ENCODE assay signal across 8 cellular contexts in the genomic region with DNA sequence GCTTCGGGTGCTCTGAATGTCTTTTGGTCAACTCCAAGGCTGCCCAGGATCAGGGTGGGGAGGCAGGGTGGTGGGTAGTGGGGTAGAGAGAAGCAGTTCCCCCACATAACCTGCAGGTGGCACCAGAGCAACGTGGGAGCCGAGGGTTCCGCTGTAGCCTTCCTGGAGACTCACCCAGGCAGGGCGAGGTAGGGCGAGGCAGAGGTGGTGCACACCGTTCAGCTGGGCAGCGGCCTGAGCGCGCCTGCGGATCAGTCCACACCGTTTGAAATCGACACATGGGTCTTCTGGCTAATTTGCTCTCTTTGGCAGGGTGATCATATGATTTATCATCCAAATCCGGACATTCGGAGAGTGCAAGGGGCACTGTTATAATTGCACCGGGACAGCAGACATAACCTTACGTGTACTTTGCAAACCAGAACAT. TPM values are rescaled to one million over a fixed set of nuclear protein-coding genes. Genes with fewer than 3 reads are reported as not detected.
A peak's percentile ranks its signal among the peaks of the same experiment; 100 is the strongest.
DNase-seq lines count a peak whose midpoint lies in the region; ATAC-seq and TF ChIP-seq lines count a peak whose summit lies in the region.

No MANE protein-coding gene starts in this region.

- peak overlapping the region; percentile 58 for H3K4me2 ChIP-seq in MM.1S (ENCODE audit: low read depth, low read length)

- intact Hi-C loops in right cardiac atrium (cut with DNase I), result loop anchor here in 3 of 4 donors (2.0 to 5.0 kb wide), 4 partner anchors 140 to 200 kb away; no protein-coding TSS in a partner anchor

- ATAC-seq in right cardiac atrium, result peak; percentile 94 to 98

- peak; percentile 55 for DNase-seq in GDM1 (lab: John Stamatoyannopoulos, UW)
- DNase-seq in H7, result peak; percentile 93
- DNase-seq in MM.1S, result peak; percentile 68
- peak; percentile 41 to 75 (median 63) for DNase-seq in T-helper 2 cell
- DNase-seq in amniotic stem cell (lab: John Stamatoyannopoulos, UW), result peak; percentile 9
- peak; percentile 73 to 88 (median 87) for DNase-seq in right cardiac atrium
- no peak for DNase-seq in retinal pigment epithelial cell (ENCODE audit: low read depth)
- no peak for DNase-seq in NCI-H2029 treated with DMSO at 0.1 percent for 48 hours (lab: John Stamatoyannopoulos, UW)

- H3K27me3 ChIP-seq in H7 (ENCODE audit: control insufficient read depth, insufficient read depth, low read length) (no peaks in the 10 kb centered on the region), MM.1S (replicated peaks; ENCODE audit: insufficient read depth, low read length) (no peaks in the 10 kb centered on the region), right cardiac atrium (ENCODE audit: control insufficient read depth, insufficient read depth) (no peaks in the 10 kb centered on the region)

- H3K4me1 ChIP-seq in MM.1S (ENCODE audit: low read length), result no peaks in the 10 kb centered on the region
- peaks cover 2% of the 10 kb centered on the region for H3K4me1 ChIP-seq in right cardiac atrium (ENCODE audit: control insufficient read depth, insufficient read depth, low read length)

- no peaks in the 10 kb centered on the region for H3K36me3 ChIP-seq in H7 (replicated peaks; ENCODE audit: control insufficient read depth, insufficient read depth, low read length)
- no peaks in the 10 kb centered on the region for H3K36me3 ChIP-seq in MM.1S (replicated peaks; ENCODE audit: insufficient read depth, low read length)

- H2AFZ ChIP-seq in MM.1S (ENCODE audit: low read length), result no peak overlapping the region; the same call in 1 of the 2 replicates

- WGBS in right cardiac atrium, result 7% methylated on average over 17 of the region's 17 CpGs

- no peaks in the 10 kb centered on the region for H3F3A ChIP-seq in MM.1S (ENCODE audit: insufficient read depth, low read length)

- H3K9ac ChIP-seq in MM.1S (ENCODE audit: low read length), result no peak overlapping the region

- no peaks in the 10 kb centered on the region for H4K20me1 ChIP-seq in MM.1S (ENCODE audit: insufficient read depth, low read length)

- TF ChIP-seq CTCF in MM.1S (IDR thresholded peaks at IDR 0.05; ENCODE audit: low read length), result peak; percentile 95
- peak; percentile 89 for TF ChIP-seq CTCF in retinal pigment epithelial cell (conservative IDR thresholded peaks at IDR 0.05; ENCODE audit: low read depth, low read length)

- H3K4me3 ChIP-seq in H7 (ENCODE audit: insufficient read depth, low read depth, low read length) (no peak overlapping the region), MM.1S (ENCODE audit: low read length) (no peak overlapping the region), right cardiac atrium (ENCODE audit: low read length) (no peak overlapping the region), retinal pigment epithelial cell (ENCODE audit: low read length) (peak overlapping the region; percentile 7)

- no peak overlapping the region for H3K27ac ChIP-seq in MM.1S (ENCODE audit: low read length)
- no peak overlapping the region for H3K27ac ChIP-seq in right cardiac atrium (ENCODE audit: low read length)

- H3K9me3 ChIP-seq in MM.1S (replicated peaks; ENCODE audit: insufficient read depth, low read length) (no peaks in the 10 kb centered on the region), right cardiac atrium (ENCODE audit: control insufficient read depth, low read length) (no peaks in the 10 kb centered on the region)

- no peaks in the 10 kb centered on the region for H3K9me2 ChIP-seq in MM.1S (replicated peaks; ENCODE audit: insufficient read depth, low read length)

- H3K79me2 ChIP-seq in MM.1S (ENCODE audit: low read length), result no peaks in the 10 kb centered on the region

RNA-seq across cellular contexts. Expression of gene MAP3K8, which starts 41.4 kb away (rescaled TPM):
- total RNA-seq in H7 (2014; rRNA removed; shearing (Covaris generic)), result 10.5 and 12.9 TPM in 2 replicates
- 10 to 100 TPM in 2 of 4 donors, 1 to 10 TPM in 2; 7.7 to 17.2 (median 9.6) TPM for total RNA-seq in right cardiac atrium
- 6.5 TPM for polyA plus RNA-seq in right cardiac atrium

RNA-seq across cellular contexts. Expression of gene MTPAP, which starts 43.5 kb away (rescaled TPM):
- total RNA-seq in H7 (2014; rRNA removed; shearing (Covaris generic)), result 25.1 and 27.1 TPM in 2 replicates
- 10 to 100 TPM; 22.4 to 30.8 (median 25.7) TPM for total RNA-seq in right cardiac atrium
- 9.1 TPM for polyA plus RNA-seq in right cardiac atrium

Comparison
In these comparisons a context has a peak if more than half of its experiments do, and no peak if none do; other contexts are left out.
1. DNase-seq: peak in GDM1 (single experiment), H7 (single experiment), MM.1S (single experiment), T-helper 2 cell (5 of 5), amniotic stem cell (single experiment) and right cardiac atrium (3 of 3); none in retinal pigment epithelial cell (single experiment) and NCI-H2029 treated with DMSO at 0.1 percent for 48 hours (single experiment).